In genomic region chr11:118015385-118015841, GRCh38 we compare ENCODE assay signal across 17 cellular contexts. TPM values are rescaled to one million over a fixed set of nuclear protein-coding genes. Genes with fewer than 3 reads are reported as not detected.
A peak's percentile ranks its signal among the peaks of the same experiment; 100 is the strongest.
DNase-seq lines count a peak whose midpoint lies in the region; ATAC-seq and TF ChIP-seq lines count a peak whose summit lies in the region.
"Had no signal": no experiment of that assay in that cellular context is flagged by ENCODE, and none has a peak within 500 bp of the region (broad histone marks: within the 10 kb centered on the region; RNA-seq: fewer than 3 reads in every experiment).

No MANE protein-coding gene starts in this region.

- H3K4me1 Mint-ChIP-seq in activated naive CD4-positive, alpha-beta T cell treated with anti-CD3 and anti-CD28 coated beads, Interleukin-2, amount 10 ng/mL, durations not matched to agents 7 days and 5 days, result peaks cover 49% of the 10 kb centered on the region
- H3K4me1 Mint-ChIP-seq in activated naive CD4-positive, alpha-beta T cell treated with anti-CD3 and anti-CD28 coated beads for 36 hours (ENCODE audit: low read depth), result peaks cover 25% of the 10 kb centered on the region
- H3K4me1 Mint-ChIP-seq in activated B cell treated with CpG ODN at 0.5 μM for 24 hours, result peaks cover 66% of the 10 kb centered on the region
- peaks cover 91% of the 10 kb centered on the region for H3K4me1 Mint-ChIP-seq in central memory CD8-positive, alpha-beta T cell

- peaks cover 9% of the 10 kb centered on the region for H3K27me3 Mint-ChIP-seq in activated naive CD4-positive, alpha-beta T cell treated with anti-CD3 and anti-CD28 coated beads, Interleukin-2, amount 10 ng/mL, durations not matched to agents 7 days and 5 days
- H3K27me3 Mint-ChIP-seq in activated naive CD4-positive, alpha-beta T cell treated with anti-CD3 and anti-CD28 coated beads for 36 hours (ENCODE audit: low read depth), result no peaks in the 10 kb centered on the region
- no peaks in the 10 kb centered on the region for H3K27me3 Mint-ChIP-seq in activated B cell treated with CpG ODN at 0.5 μM for 24 hours
- no peaks in the 10 kb centered on the region for H3K27me3 Mint-ChIP-seq in central memory CD8-positive, alpha-beta T cell

- no peak for DNase-seq in activated naive CD4-positive, alpha-beta T cell treated with anti-CD3 and anti-CD28 coated beads, Interleukin-2, amount 10 ng/mL, durations not matched to agents 7 days and 5 days
- DNase-seq in activated naive CD4-positive, alpha-beta T cell treated with anti-CD3 and anti-CD28 coated beads for 36 hours, result no peak
- DNase-seq in activated B cell treated with CpG ODN at 0.5 μM for 24 hours (no peak), NCI-H1092 treated with DMSO at 0.1 percent for 48 hours (lab: John Stamatoyannopoulos, UW) (no peak), cortex of kidney (lab: John Stamatoyannopoulos, UW) (no peak)
- no peak for DNase-seq in central memory CD8-positive, alpha-beta T cell (ENCODE audit: low spot score in 2 of 2)
- peak; percentile 46 for DNase-seq in stimulated activated naive CD8-positive, alpha-beta T cell treated with anti-CD3 and anti-CD28 coated beads, Interleukin-15, Interleukin-2, amounts not matched to agents 100 U/mL and 50 U/mL, for 24 hours
- DNase-seq: ACHN; activated CD4-positive, CD25-positive, alpha-beta regulatory T cell; Calu3; GF-D8; NCI-H1436; nephron progenitor cell; stimulated activated CD4-positive, alpha-beta T cell treated with anti-CD3 and anti-CD28 coated beads, Interleukin-15, amount 100 ng/mL, for 24 hours; SW 1271 had no signal

- peaks cover 29% of the 10 kb centered on the region for H3K36me3 Mint-ChIP-seq in activated naive CD4-positive, alpha-beta T cell treated with anti-CD3 and anti-CD28 coated beads, Interleukin-2, amount 10 ng/mL, durations not matched to agents 7 days and 5 days
- H3K36me3 Mint-ChIP-seq in activated naive CD4-positive, alpha-beta T cell treated with anti-CD3 and anti-CD28 coated beads for 36 hours (ENCODE audit: low read depth), result no peaks in the 10 kb centered on the region
- H3K36me3 Mint-ChIP-seq in activated B cell treated with CpG ODN at 0.5 μM for 24 hours (ENCODE audit: low read depth), result peaks cover 15% of the 10 kb centered on the region
- H3K36me3 Mint-ChIP-seq in central memory CD8-positive, alpha-beta T cell (ENCODE audit: insufficient read depth), result peaks cover 12% of the 10 kb centered on the region

- TF ChIP-seq CTCF in activated B cell treated with CpG ODN at 0.5 μM for 24 hours (IDR thresholded peaks at IDR 0.05), result no peak

- peaks cover 41% of the 10 kb centered on the region for H3K9me3 Mint-ChIP-seq in activated naive CD4-positive, alpha-beta T cell treated with anti-CD3 and anti-CD28 coated beads, Interleukin-2, amount 10 ng/mL, durations not matched to agents 7 days and 5 days
- peaks cover 19% of the 10 kb centered on the region for H3K9me3 Mint-ChIP-seq in activated naive CD4-positive, alpha-beta T cell treated with anti-CD3 and anti-CD28 coated beads for 36 hours
- peaks cover 14% of the 10 kb centered on the region for H3K9me3 Mint-ChIP-seq in activated B cell treated with CpG ODN at 0.5 μM for 24 hours
- H3K9me3 Mint-ChIP-seq in central memory CD8-positive, alpha-beta T cell, result peaks cover 22% of the 10 kb centered on the region

- peak overlapping the region; percentile 62 for H3K27ac Mint-ChIP-seq in activated naive CD4-positive, alpha-beta T cell treated with anti-CD3 and anti-CD28 coated beads, Interleukin-2, amount 10 ng/mL, durations not matched to agents 7 days and 5 days
- no peak overlapping the region for H3K27ac Mint-ChIP-seq in activated naive CD4-positive, alpha-beta T cell treated with anti-CD3 and anti-CD28 coated beads for 36 hours
- peak overlapping the region; percentile 98 for H3K27ac Mint-ChIP-seq in activated B cell treated with CpG ODN at 0.5 μM for 24 hours
- peak overlapping the region; percentile 54 for H3K27ac Mint-ChIP-seq in central memory CD8-positive, alpha-beta T cell (ENCODE audit: low read depth)
- H3K27ac Mint-ChIP-seq: nephron progenitor cell had no signal

- intact Hi-C loops in activated naive CD4-positive, alpha-beta T cell treated with anti-CD3 and anti-CD28 coated beads for 36 hours (cut with micrococcal nuclease), result loop anchor here (1.0 kb wide), 1 partner anchor 13 kb away; no protein-coding TSS in a partner anchor
- intact Hi-C loops in activated B cell treated with CpG ODN at 0.5 μM for 24 hours (cut with micrococcal nuclease), result no loop called here

- CTCF ChIA-PET in activated naive CD4-positive, alpha-beta T cell treated with anti-CD3 and anti-CD28 coated beads, Interleukin-2, amount 10 ng/mL, durations not matched to agents 7 days and 5 days (lab: Charles Lee), result interaction anchor here (0.6 to 1.3 kb wide), 3 partner anchors 11 to 38 kb away, joined by 3 to 5 read pairs (median 3); no protein-coding TSS in a partner anchor
- CTCF ChIA-PET in activated naive CD4-positive, alpha-beta T cell treated with anti-CD3 and anti-CD28 coated beads for 36 hours (lab: Charles Lee), result interaction anchor here (0.7 to 1.3 kb wide), 3 partner anchors 13 to 171 kb away, joined by 3 read pairs; no protein-coding TSS in a partner anchor
- CTCF ChIA-PET in activated B cell treated with CpG ODN at 0.5 μM for 24 hours (lab: Charles Lee), result interaction anchor here (1.1 to 2.4 kb wide), 9 partner anchors 9 to 68 kb away, joined by 3 to 14 read pairs (median 3); no protein-coding TSS in a partner anchor

- no peak overlapping the region for H3K4me3 Mint-ChIP-seq in activated naive CD4-positive, alpha-beta T cell treated with anti-CD3 and anti-CD28 coated beads, Interleukin-2, amount 10 ng/mL, durations not matched to agents 7 days and 5 days
- H3K4me3 Mint-ChIP-seq in activated naive CD4-positive, alpha-beta T cell treated with anti-CD3 and anti-CD28 coated beads for 36 hours, result no peak overlapping the region
- peak overlapping the region; percentile 65 for H3K4me3 Mint-ChIP-seq in activated B cell treated with CpG ODN at 0.5 μM for 24 hours
- peak overlapping the region; percentile 82 for H3K4me3 Mint-ChIP-seq in central memory CD8-positive, alpha-beta T cell
- H3K4me3 Mint-ChIP-seq: nephron progenitor cell had no signal

- POLR2A ChIA-PET in activated B cell treated with CpG ODN at 0.5 μM for 24 hours (lab: Charles Lee), result interaction anchor here (0.9 to 25.5 kb wide), 14 partner anchors 9 to 207 kb away, joined by 3 to 1422 read pairs (median 7); partner anchors contain the start of gene IL10RA

- ATAC-seq in activated B cell treated with CpG ODN at 0.5 μM for 24 hours (ENCODE audit: low read depth), result peak; percentile 8
- peak; percentile 67 for ATAC-seq in central memory CD8-positive, alpha-beta T cell (replicated peaks; ENCODE audit: extremely low read depth, poor library complexity, severe bottlenecking)
- ATAC-seq in stimulated activated naive CD8-positive, alpha-beta T cell treated with anti-CD3 and anti-CD28 coated beads, Interleukin-15, Interleukin-2, amounts not matched to agents 100 U/mL and 50 U/mL, for 24 hours, result peak; percentile 55
- ATAC-seq in GM21423 (IDR thresholded peaks at IDR 0.05; ENCODE audit: unreplicated experiment), result no peak
- ATAC-seq: K562 had no signal

RNA-seq across cellular contexts. Expression of gene IL10RA, which starts 29.2 kb away (rescaled TPM):
- total RNA-seq in activated naive CD4-positive, alpha-beta T cell treated with anti-CD3 and anti-CD28 coated beads for 36 hours, result 10 to 100 TPM; 11.3 to 16.1 TPM
- total RNA-seq in activated B cell treated with CpG ODN at 0.5 μM for 24 hours, result 303 and 350 TPM in 2 replicates

Comparison
In these comparisons a context has a peak if more than half of its experiments do, and no peak if none do; other contexts are left out.
1. H3K4me3 Mint-ChIP-seq: peak in activated B cell treated with CpG ODN at 0.5 μM for 24 hours (single experiment) and central memory CD8-positive, alpha-beta T cell (single experiment); none in activated naive CD4-positive, alpha-beta T cell treated with anti-CD3 and anti-CD28 coated beads, Interleukin-2, amount 10 ng/mL, durations not matched to agents 7 days and 5 days (single experiment) and activated naive CD4-positive, alpha-beta T cell treated with anti-CD3 and anti-CD28 coated beads for 36 hours (single experiment).
2. RNA of gene IL10RA, which starts 29.2 kb away (total RNA-seq): 303 to 350 TPM in activated B cell treated with CpG ODN at 0.5 μM for 24 hours; 11.3 to 16.1 TPM in activated naive CD4-positive, alpha-beta T cell treated with anti-CD3 and anti-CD28 coated beads for 36 hours; every median in the first group is over 10 times any median in the second.